Comparison of ENCODE assay signal across 1 cellular context in genomic region chr22:30922151-30922611, GRCh38.
TF ChIP-seq lines count a peak whose summit lies in the region.

No MANE protein-coding gene starts in this region.

TF ChIP-seq in neural cell, 6 proteins besides CTCF, POLR2A, EP300 and RAD21 (continued from another document):
- TF ChIP-seq REST (IDR thresholded peaks at IDR 0.05; ENCODE audit: borderline replicate concordance) = no peak
- TF ChIP-seq MXI1 (conservative IDR thresholded peaks at IDR 0.05; ENCODE audit: poor library complexity, severe bottlenecking) = no peak
- no peak for TF ChIP-seq TAF1 (IDR thresholded peaks at IDR 0.05; ENCODE audit: low read depth)
- TF ChIP-seq SMC3 (conservative IDR thresholded peaks at IDR 0.05; ENCODE audit: poor library complexity) = no peak
- TF ChIP-seq EZH2 (IDR thresholded peaks at IDR 0.05; ENCODE audit: borderline replicate concordance, insufficient read depth, low read length, poor library complexity, severe bottlenecking) = no peak
